Comparison of ENCODE assay signal across 11 cellular contexts in genomic region chr9:104836235-104836634, GRCh38.
A peak's percentile ranks its signal among the peaks of the same experiment; 100 is the strongest.
DNase-seq lines count a peak whose midpoint lies in the region; ATAC-seq, FAIRE-seq and TF ChIP-seq lines count a peak whose summit lies in the region.
"Had no signal": no experiment of that assay in that cellular context is flagged by ENCODE, and none has a peak within 500 bp of the region (broad histone marks: within the 10 kb centered on the region; RNA-seq: fewer than 3 reads in every experiment).

No MANE protein-coding gene starts in this region.

- no peak overlapping the region for H3K4me3 Mint-ChIP-seq in activated CD4-positive, alpha-beta T cell treated with anti-CD3 and anti-CD28 coated beads, Interleukin-2, amount 10 ng/mL, durations not matched to agents 24 days and 14 days

- H3K27me3 ChIP-seq in bronchial epithelial cell (ENCODE audit: control insufficient read depth, insufficient read depth, low read length) = no peaks in the 10 kb centered on the region
- H3K27me3 ChIP-seq: neutrophil had no signal

- no peaks in the 10 kb centered on the region for H3K27me3 Mint-ChIP-seq in activated CD4-positive, alpha-beta T cell treated with anti-CD3 and anti-CD28 coated beads, Interleukin-2, amount 10 ng/mL, durations not matched to agents 24 days and 14 days

- no peak overlapping the region for H3K4me3 ChIP-seq in bronchial epithelial cell (ENCODE audit: low read depth, low read length)
- H3K4me3 ChIP-seq in skeletal muscle cell (ENCODE audit: low read depth, low read length) = no peak overlapping the region

- H3K9me3 Mint-ChIP-seq in activated CD4-positive, alpha-beta T cell treated with anti-CD3 and anti-CD28 coated beads, Interleukin-2, amount 10 ng/mL, durations not matched to agents 24 days and 14 days = no peaks in the 10 kb centered on the region

- no peak for ATAC-seq in GM21515 (IDR thresholded peaks at IDR 0.05; ENCODE audit: unreplicated experiment)
- no peak for ATAC-seq in HG03025 (IDR thresholded peaks at IDR 0.05; ENCODE audit: low FRiP score, unreplicated experiment)

- H3K36me3 Mint-ChIP-seq in activated CD4-positive, alpha-beta T cell treated with anti-CD3 and anti-CD28 coated beads, Interleukin-2, amount 10 ng/mL, durations not matched to agents 24 days and 14 days (ENCODE audit: low read depth) = no peaks in the 10 kb centered on the region

- intact Hi-C loops in activated CD4-positive, alpha-beta T cell treated with anti-CD3 and anti-CD28 coated beads, Interleukin-2, amount 10 ng/mL, durations not matched to agents 24 days and 14 days (cut with micrococcal nuclease) = no loop called here

- DNase-seq in activated CD4-positive, alpha-beta T cell treated with anti-CD3 and anti-CD28 coated beads, Interleukin-2, amount 10 ng/mL, durations not matched to agents 24 days and 14 days = peak; percentile 62
- no peak for DNase-seq in activated CD4-positive, alpha-beta T cell treated with anti-CD3 and anti-CD28 coated beads for 4 hours
- DNase-seq in NCI-H2107 (lab: John Stamatoyannopoulos, UW) (peak; percentile 52), bronchial epithelial cell (ENCODE audit: low read depth) (peak; percentile 15), skeletal muscle cell (ENCODE audit: low read depth) (peak; percentile 24), NCI-H526 (lab: John Stamatoyannopoulos, UW) (no peak)
- DNase-seq: activated gamma-delta T cell treated with Interleukin-2 at 50 U/mL for 16 hours, SHP77 treated with DMSO at 0.1 percent for 48 hours had no signal

- H3K36me3 ChIP-seq in bronchial epithelial cell (ENCODE audit: control insufficient read depth, insufficient read depth, low read length) = peaks cover 5% of the 10 kb centered on the region

- no peak for FAIRE-seq in bronchial epithelial cell (lab: Jason Lieb, UNC)

- TF ChIP-seq CTCF in bronchial epithelial cell (IDR thresholded peaks at IDR 0.05; ENCODE audit: insufficient read depth, low read length, severe bottlenecking) = no peak

- H3K27ac Mint-ChIP-seq in activated CD4-positive, alpha-beta T cell treated with anti-CD3 and anti-CD28 coated beads, Interleukin-2, amount 10 ng/mL, durations not matched to agents 24 days and 14 days = no peak overlapping the region

- H3K4me1 Mint-ChIP-seq in activated CD4-positive, alpha-beta T cell treated with anti-CD3 and anti-CD28 coated beads, Interleukin-2, amount 10 ng/mL, durations not matched to agents 24 days and 14 days = peaks cover 6% of the 10 kb centered on the region

Comparison
In these comparisons a context has a peak if more than half of its experiments do, and no peak if none do; other contexts are left out.
1. DNase-seq: peak in activated CD4-positive, alpha-beta T cell treated with anti-CD3 and anti-CD28 coated beads, Interleukin-2, amount 10 ng/mL, durations not matched to agents 24 days and 14 days (single experiment), NCI-H2107 (single experiment), bronchial epithelial cell (single experiment) and skeletal muscle cell (single experiment); none in activated CD4-positive, alpha-beta T cell treated with anti-CD3 and anti-CD28 coated beads for 4 hours (0 of 2) and NCI-H526 (0 of 2).